ENCODE assay signal across 9 cellular contexts in the genomic region with DNA sequence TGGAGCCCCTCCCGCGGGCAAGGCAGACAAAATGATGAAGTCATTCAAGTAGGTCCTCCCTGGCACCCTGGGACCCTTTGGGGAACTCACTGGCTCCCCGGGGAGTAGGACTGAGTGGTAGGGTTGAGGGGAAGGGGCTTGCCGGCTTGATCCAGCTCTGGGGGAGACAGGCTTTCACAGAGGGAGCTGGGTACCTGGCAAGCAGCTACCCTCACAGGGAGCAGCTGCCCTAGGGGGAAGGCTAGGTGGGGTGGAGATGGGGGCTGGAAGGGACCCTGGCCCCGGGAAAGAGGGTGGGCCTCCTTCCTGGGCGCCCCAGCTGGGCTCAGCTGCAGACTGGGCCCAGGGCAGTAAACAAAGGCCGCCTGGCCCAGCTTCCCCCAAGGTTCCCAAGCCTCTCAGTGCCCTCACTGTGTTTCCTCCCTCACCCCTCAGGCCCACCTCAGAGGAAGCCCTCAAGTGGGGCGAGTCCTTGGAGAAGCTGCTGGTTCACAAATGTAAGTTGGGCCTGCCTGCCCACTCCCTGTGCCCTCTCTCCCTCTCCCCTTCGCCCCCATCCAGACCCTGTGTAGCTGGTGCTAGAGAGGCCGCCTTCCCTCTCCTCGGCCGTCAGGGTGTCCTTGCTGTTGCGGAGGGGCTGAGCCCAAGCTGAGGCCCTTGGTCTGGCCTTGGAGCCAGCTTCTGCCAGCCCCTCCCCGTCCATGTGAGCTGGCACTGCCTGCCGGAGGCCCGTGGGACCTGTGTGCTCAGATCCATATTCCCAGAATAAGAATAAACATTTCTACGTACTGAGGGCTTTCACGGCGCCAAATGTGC.
DNase-seq lines count a peak whose midpoint lies in the region; ATAC-seq and TF ChIP-seq lines count a peak whose summit lies in the region.
"Had no signal": no experiment of that assay in that cellular context is flagged by ENCODE, and none has a peak within 500 bp of the region (broad histone marks: within the 10 kb centered on the region; RNA-seq: fewer than 3 reads in every experiment).

No MANE protein-coding gene starts in this region.

- ATAC-seq in SK-N-SH treated with all-trans-retinoic acid at 6 μM for 48 hours (peak; percentile 4), GM21423 (IDR thresholded peaks at IDR 0.05; ENCODE audit: unreplicated experiment) (no peak)

- no peaks in the 10 kb centered on the region for H3K36me3 Mint-ChIP-seq in type B pancreatic cell

- H3K9me3 ChIP-seq in fibroblast of lung (ENCODE audit: control insufficient read depth, insufficient read depth, low read depth, low read length), result no peaks in the 10 kb centered on the region

- peak overlapping the region; percentile 62 for H3K27ac Mint-ChIP-seq in type B pancreatic cell

- H3K79me2 ChIP-seq in fibroblast of lung (ENCODE audit: control insufficient read depth, insufficient read depth, low read length), result peaks cover 41% of the 10 kb centered on the region

- H4K20me1 ChIP-seq in fibroblast of lung (ENCODE audit: control insufficient read depth, extremely low read depth, insufficient read depth, low read length), result no peaks in the 10 kb centered on the region

- H3K4me3 ChIP-seq in fibroblast of lung (replicated peaks in 1 of 4; ENCODE audit: control extremely low read depth in 1 of 4, insufficient read depth in 1 of 4, low read depth in 3 of 4, low read length in 4 of 4), result peak overlapping the region; percentile 73 to 90 (median 82)

- H3K4me1 ChIP-seq in fibroblast of lung (ENCODE audit: control insufficient read depth, extremely low read depth, insufficient read depth, low read length), result peaks cover 37% of the 10 kb centered on the region

- H3K9me3 Mint-ChIP-seq in type B pancreatic cell, result no peaks in the 10 kb centered on the region

- H3K36me3 ChIP-seq in fibroblast of lung (ENCODE audit: control insufficient read depth, insufficient read depth, low read length), result peaks cover 20% of the 10 kb centered on the region

- H3K4me1 Mint-ChIP-seq in type B pancreatic cell (ENCODE audit: unreplicated experiment), result peaks cover 41% of the 10 kb centered on the region

- H3K27me3 Mint-ChIP-seq in type B pancreatic cell, result no peaks in the 10 kb centered on the region

- H2AFZ ChIP-seq in fibroblast of lung (ENCODE audit: low read length), result no peak overlapping the region

- H3K9ac ChIP-seq in fibroblast of lung (ENCODE audit: insufficient read depth, low read length), result peak overlapping the region; percentile 89

- DNase-seq in fibroblast of lung (ENCODE audit: low read depth in 2 of 2) (no peak), myocyte (ENCODE audit: low read depth) (peak; percentile 53), type B pancreatic cell (ENCODE audit: extremely low spot score, unreplicated experiment) (no peak), NCI-H526 (lab: John Stamatoyannopoulos, UW) (no peak), NCI-H1930 (lab: John Stamatoyannopoulos, UW) (no peak), islet precursor cell (no peak)
- DNase-seq: effector memory CD4-positive, alpha-beta T cell had no signal

- H3K4me3 Mint-ChIP-seq in type B pancreatic cell, result peak overlapping the region; percentile 86

- peak overlapping the region; percentile 98 for H3K4me2 ChIP-seq in fibroblast of lung (ENCODE audit: extremely low read depth, insufficient read depth, low read length)

- no peaks in the 10 kb centered on the region for H3K27me3 ChIP-seq in fibroblast of lung (ENCODE audit: control insufficient read depth, insufficient read depth, low read length)

- H3K27ac ChIP-seq in fibroblast of lung (ENCODE audit: insufficient read depth, low read length), result peak overlapping the region; percentile 91

- TF ChIP-seq CTCF in fibroblast of lung (conservative IDR thresholded peaks at IDR 0.05 in 1 of 2, IDR thresholded peaks at IDR 0.05 in 1 of 2; ENCODE audit: low read depth in 1 of 2, low read length in 2 of 2) (no peak), type B pancreatic cell (conservative IDR thresholded peaks at IDR 0.05) (no peak)

TF ChIP-seq in SK-N-SH treated with all-trans-retinoic acid at 6 μM for 48 hours, 23 proteins besides CTCF, POLR2A, EP300 and RAD21:
- TF ChIP-seq RARB (CRISPR knock-in tag; IDR thresholded peaks at IDR 0.05), result no peak
- no peak for TF ChIP-seq CSDC2 (CRISPR knock-in tag; IDR thresholded peaks at IDR 0.05)
- TF ChIP-seq, protein P1, sequence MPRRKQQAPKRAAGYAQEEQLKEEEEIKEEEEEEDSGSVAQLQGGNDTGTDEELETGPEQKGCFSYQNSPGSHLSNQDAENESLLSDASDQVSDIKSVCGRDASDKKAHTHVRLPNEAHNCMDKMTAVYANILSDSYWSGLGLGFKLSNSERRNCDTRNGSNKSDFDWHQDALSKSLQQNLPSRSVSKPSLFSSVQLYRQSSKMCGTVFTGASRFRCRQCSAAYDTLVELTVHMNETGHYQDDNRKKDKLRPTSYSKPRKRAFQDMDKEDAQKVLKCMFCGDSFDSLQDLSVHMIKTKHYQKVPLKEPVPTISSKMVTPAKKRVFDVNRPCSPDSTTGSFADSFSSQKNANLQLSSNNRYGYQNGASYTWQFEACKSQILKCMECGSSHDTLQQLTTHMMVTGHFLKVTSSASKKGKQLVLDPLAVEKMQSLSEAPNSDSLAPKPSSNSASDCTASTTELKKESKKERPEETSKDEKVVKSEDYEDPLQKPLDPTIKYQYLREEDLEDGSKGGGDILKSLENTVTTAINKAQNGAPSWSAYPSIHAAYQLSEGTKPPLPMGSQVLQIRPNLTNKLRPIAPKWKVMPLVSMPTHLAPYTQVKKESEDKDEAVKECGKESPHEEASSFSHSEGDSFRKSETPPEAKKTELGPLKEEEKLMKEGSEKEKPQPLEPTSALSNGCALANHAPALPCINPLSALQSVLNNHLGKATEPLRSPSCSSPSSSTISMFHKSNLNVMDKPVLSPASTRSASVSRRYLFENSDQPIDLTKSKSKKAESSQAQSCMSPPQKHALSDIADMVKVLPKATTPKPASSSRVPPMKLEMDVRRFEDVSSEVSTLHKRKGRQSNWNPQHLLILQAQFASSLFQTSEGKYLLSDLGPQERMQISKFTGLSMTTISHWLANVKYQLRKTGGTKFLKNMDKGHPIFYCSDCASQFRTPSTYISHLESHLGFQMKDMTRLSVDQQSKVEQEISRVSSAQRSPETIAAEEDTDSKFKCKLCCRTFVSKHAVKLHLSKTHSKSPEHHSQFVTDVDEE (CRISPR knock-in tag; IDR thresholded peaks at IDR 0.05), result no peak
- no peak for TF ChIP-seq SNAI2 (CRISPR knock-in tag; IDR thresholded peaks at IDR 0.05)
- TF ChIP-seq ZNF565 (CRISPR knock-in tag; conservative IDR thresholded peaks at IDR 0.05; ENCODE audit: low read depth), result no peak
- TF ChIP-seq ISL1 (CRISPR knock-in tag; IDR thresholded peaks at IDR 0.05), result no peak
- no peak for TF ChIP-seq ARNTL (CRISPR knock-in tag; IDR thresholded peaks at IDR 0.05; ENCODE audit: borderline replicate concordance, low read depth)
